Comparison of ENCODE assay signal across 1 cellular context in the genomic region with DNA sequence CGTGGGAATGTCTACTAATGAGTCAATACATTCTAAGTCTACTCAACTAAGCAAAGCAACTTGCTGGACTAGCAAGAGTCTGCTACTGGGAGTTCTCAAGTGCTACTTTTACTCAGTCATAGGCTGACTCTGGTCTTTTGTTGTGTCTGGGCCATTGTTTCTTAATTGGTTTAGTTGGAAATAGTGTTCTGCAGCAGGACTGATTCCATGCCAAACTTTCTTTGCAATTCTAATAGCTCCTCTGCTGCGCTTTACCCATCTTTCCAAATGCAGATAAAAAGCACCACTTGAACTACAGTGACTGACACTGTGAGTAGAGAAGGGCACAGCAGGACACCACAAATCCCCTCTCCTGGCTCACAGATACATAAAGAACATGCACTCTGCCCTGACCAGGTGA.
TF ChIP-seq lines count a peak whose summit lies in the region.

No MANE protein-coding gene starts in this region.

TF ChIP-seq in H1, 55 proteins besides CTCF, POLR2A, EP300 and RAD21 (continued from another document):
- TF ChIP-seq SIX5 (IDR thresholded peaks at IDR 0.05; ENCODE audit: low read depth, low read length), result no peak
- TF ChIP-seq BCL11A (IDR thresholded peaks at IDR 0.05; ENCODE audit: low read depth in 2 of 2, low read length in 2 of 2), result peak in 1 of 2 experiments; percentile 45
- no peak for TF ChIP-seq EZH2 (IDR thresholded peaks at IDR 0.05; ENCODE audit: low read depth, low read length, severe bottlenecking)
- peak; percentile 56; the same call in 1 of the 2 replicates for TF ChIP-seq POU5F1 (IDR thresholded peaks at IDR 0.05; ENCODE audit: low read depth, low read length)
- TF ChIP-seq SP4 (IDR thresholded peaks at IDR 0.05; ENCODE audit: low read length), result no peak
- TF ChIP-seq HDAC2 (IDR thresholded peaks at IDR 0.05; ENCODE audit: borderline replicate concordance in 1 of 2, low read depth in 2 of 2, low read length in 2 of 2), result peak; percentile 81 to 88; a peak in 2 of 4 replicates
- no peak for TF ChIP-seq CBX8 (IDR thresholded peaks at IDR 0.05; ENCODE audit: borderline replicate concordance, low read depth, low read length)
- TF ChIP-seq MAFK (IDR thresholded peaks at IDR 0.05; ENCODE audit: low read depth, low read length), result no peak
- TF ChIP-seq NANOG (IDR thresholded peaks at IDR 0.05; ENCODE audit: insufficient read depth, low read depth, low read length, poor library complexity, severe bottlenecking), result peak; percentile 95
- no peak for TF ChIP-seq ZNF274 (IDR thresholded peaks at IDR 0.05; ENCODE audit: borderline replicate concordance, extremely low read depth, low read length)
- TF ChIP-seq, protein P1, sequence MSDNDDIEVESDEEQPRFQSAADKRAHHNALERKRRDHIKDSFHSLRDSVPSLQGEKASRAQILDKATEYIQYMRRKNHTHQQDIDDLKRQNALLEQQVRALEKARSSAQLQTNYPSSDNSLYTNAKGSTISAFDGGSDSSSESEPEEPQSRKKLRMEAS (IDR thresholded peaks at IDR 0.05), result no peak
- no peak for TF ChIP-seq SAP30 (IDR thresholded peaks at IDR 0.05; ENCODE audit: insufficient read depth, insufficient replicate concordance, low read length)
- no peak for TF ChIP-seq TAF7 (optimal IDR thresholded peaks at IDR 0.05; ENCODE audit: borderline replicate concordance, low read depth, low read length)
- TF ChIP-seq CHD2 (IDR thresholded peaks at IDR 0.05; ENCODE audit: low read length), result peak; percentile 27; the same call in 1 of the 2 replicates
- 0 out of 2 replicates have a peak, but pooled peaks have one; percentile 24 for TF ChIP-seq JUND (IDR thresholded peaks at IDR 0.05; ENCODE audit: low read length)
- TF ChIP-seq, protein P2, sequence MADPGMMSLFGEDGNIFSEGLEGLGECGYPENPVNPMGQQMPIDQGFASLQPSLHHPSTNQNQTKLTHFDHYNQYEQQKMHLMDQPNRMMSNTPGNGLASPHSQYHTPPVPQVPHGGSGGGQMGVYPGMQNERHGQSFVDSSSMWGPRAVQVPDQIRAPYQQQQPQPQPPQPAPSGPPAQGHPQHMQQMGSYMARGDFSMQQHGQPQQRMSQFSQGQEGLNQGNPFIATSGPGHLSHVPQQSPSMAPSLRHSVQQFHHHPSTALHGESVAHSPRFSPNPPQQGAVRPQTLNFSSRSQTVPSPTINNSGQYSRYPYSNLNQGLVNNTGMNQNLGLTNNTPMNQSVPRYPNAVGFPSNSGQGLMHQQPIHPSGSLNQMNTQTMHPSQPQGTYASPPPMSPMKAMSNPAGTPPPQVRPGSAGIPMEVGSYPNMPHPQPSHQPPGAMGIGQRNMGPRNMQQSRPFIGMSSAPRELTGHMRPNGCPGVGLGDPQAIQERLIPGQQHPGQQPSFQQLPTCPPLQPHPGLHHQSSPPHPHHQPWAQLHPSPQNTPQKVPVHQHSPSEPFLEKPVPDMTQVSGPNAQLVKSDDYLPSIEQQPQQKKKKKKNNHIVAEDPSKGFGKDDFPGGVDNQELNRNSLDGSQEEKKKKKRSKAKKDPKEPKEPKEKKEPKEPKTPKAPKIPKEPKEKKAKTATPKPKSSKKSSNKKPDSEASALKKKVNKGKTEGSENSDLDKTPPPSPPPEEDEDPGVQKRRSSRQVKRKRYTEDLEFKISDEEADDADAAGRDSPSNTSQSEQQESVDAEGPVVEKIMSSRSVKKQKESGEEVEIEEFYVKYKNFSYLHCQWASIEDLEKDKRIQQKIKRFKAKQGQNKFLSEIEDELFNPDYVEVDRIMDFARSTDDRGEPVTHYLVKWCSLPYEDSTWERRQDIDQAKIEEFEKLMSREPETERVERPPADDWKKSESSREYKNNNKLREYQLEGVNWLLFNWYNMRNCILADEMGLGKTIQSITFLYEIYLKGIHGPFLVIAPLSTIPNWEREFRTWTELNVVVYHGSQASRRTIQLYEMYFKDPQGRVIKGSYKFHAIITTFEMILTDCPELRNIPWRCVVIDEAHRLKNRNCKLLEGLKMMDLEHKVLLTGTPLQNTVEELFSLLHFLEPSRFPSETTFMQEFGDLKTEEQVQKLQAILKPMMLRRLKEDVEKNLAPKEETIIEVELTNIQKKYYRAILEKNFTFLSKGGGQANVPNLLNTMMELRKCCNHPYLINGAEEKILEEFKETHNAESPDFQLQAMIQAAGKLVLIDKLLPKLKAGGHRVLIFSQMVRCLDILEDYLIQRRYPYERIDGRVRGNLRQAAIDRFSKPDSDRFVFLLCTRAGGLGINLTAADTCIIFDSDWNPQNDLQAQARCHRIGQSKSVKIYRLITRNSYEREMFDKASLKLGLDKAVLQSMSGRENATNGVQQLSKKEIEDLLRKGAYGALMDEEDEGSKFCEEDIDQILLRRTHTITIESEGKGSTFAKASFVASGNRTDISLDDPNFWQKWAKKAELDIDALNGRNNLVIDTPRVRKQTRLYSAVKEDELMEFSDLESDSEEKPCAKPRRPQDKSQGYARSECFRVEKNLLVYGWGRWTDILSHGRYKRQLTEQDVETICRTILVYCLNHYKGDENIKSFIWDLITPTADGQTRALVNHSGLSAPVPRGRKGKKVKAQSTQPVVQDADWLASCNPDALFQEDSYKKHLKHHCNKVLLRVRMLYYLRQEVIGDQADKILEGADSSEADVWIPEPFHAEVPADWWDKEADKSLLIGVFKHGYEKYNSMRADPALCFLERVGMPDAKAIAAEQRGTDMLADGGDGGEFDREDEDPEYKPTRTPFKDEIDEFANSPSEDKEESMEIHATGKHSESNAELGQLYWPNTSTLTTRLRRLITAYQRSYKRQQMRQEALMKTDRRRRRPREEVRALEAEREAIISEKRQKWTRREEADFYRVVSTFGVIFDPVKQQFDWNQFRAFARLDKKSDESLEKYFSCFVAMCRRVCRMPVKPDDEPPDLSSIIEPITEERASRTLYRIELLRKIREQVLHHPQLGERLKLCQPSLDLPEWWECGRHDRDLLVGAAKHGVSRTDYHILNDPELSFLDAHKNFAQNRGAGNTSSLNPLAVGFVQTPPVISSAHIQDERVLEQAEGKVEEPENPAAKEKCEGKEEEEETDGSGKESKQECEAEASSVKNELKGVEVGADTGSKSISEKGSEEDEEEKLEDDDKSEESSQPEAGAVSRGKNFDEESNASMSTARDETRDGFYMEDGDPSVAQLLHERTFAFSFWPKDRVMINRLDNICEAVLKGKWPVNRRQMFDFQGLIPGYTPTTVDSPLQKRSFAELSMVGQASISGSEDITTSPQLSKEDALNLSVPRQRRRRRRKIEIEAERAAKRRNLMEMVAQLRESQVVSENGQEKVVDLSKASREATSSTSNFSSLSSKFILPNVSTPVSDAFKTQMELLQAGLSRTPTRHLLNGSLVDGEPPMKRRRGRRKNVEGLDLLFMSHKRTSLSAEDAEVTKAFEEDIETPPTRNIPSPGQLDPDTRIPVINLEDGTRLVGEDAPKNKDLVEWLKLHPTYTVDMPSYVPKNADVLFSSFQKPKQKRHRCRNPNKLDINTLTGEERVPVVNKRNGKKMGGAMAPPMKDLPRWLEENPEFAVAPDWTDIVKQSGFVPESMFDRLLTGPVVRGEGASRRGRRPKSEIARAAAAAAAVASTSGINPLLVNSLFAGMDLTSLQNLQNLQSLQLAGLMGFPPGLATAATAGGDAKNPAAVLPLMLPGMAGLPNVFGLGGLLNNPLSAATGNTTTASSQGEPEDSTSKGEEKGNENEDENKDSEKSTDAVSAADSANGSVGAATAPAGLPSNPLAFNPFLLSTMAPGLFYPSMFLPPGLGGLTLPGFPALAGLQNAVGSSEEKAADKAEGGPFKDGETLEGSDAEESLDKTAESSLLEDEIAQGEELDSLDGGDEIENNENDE (IDR thresholded peaks at IDR 0.05; ENCODE audit: insufficient replicate concordance, low read length), result peak; percentile 98
- TF ChIP-seq EGR1 (IDR thresholded peaks at IDR 0.05; ENCODE audit: borderline replicate concordance, low read depth, low read length), result no peak
- TF ChIP-seq SIN3A (conservative IDR thresholded peaks at IDR 0.05 in 1 of 2, IDR thresholded peaks at IDR 0.05 in 1 of 2; ENCODE audit: low read depth in 1 of 2, low read length in 2 of 2), result no peak
- TF ChIP-seq YY1 (IDR thresholded peaks at IDR 0.05; ENCODE audit: low read depth, low read length), result no peak
- peak; percentile 61; the same call in 1 of the 2 replicates for TF ChIP-seq SP1 (IDR thresholded peaks at IDR 0.05; ENCODE audit: low read depth, low read length)
- TF ChIP-seq, protein P3, sequence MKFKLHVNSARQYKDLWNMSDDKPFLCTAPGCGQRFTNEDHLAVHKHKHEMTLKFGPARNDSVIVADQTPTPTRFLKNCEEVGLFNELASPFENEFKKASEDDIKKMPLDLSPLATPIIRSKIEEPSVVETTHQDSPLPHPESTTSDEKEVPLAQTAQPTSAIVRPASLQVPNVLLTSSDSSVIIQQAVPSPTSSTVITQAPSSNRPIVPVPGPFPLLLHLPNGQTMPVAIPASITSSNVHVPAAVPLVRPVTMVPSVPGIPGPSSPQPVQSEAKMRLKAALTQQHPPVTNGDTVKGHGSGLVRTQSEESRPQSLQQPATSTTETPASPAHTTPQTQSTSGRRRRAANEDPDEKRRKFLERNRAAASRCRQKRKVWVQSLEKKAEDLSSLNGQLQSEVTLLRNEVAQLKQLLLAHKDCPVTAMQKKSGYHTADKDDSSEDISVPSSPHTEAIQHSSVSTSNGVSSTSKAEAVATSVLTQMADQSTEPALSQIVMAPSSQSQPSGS (IDR thresholded peaks at IDR 0.05; ENCODE audit: low read length), result peak; percentile 75; the same call in 1 of the 2 replicates
- no peak for TF ChIP-seq JUN (IDR thresholded peaks at IDR 0.05; ENCODE audit: low read depth, low read length)
- TF ChIP-seq CREB1 (IDR thresholded peaks at IDR 0.05), result peak; percentile 26; the same call in 1 of the 2 replicates
